Comparison of ENCODE assay signal across 8 cellular contexts in genomic region chr3:16264174-16264707, GRCh38. TPM values are rescaled to one million over a fixed set of nuclear protein-coding genes. Genes with fewer than 3 reads are reported as not detected.
DNase-seq lines count a peak whose midpoint lies in the region; ATAC-seq, FAIRE-seq and TF ChIP-seq lines count a peak whose summit lies in the region.

No MANE protein-coding gene starts in this region.

- H2BK120ac ChIP-seq in H1 (replicated peaks; ENCODE audit: low read depth, low read length), result no peak overlapping the region

- TF ChIP-seq CTCF in cardiac muscle cell (IDR thresholded peaks at IDR 0.05; ENCODE audit: low read depth, low read length) (no peak), H1 (IDR thresholded peaks at IDR 0.05; ENCODE audit: control extremely low read depth in 1 of 3, insufficient read depth in 1 of 3, low read depth in 1 of 3, low read length in 3 of 3) (no peak), osteocyte (IDR thresholded peaks at IDR 0.05) (no peak)

- ATAC-seq in Right ventricle myocardium inferior (no peak), GM19395 (IDR thresholded peaks at IDR 0.05; ENCODE audit: unreplicated experiment) (no peak)

- H3K27ac ChIP-seq in cardiac muscle cell (peak overlapping the region; percentile 55), H1 (ENCODE audit: low read depth, low read length) (peak overlapping the region; percentile 73)

- no peak overlapping the region for H2BK15ac ChIP-seq in H1 (ENCODE audit: low read length)

- DNase-seq in cardiac muscle cell (ENCODE audit: low read depth in 1 of 2, low spot score in 1 of 2), result peak in 1 of 2 donors; percentile 14
- DNase-seq in Right ventricle myocardium inferior (ENCODE audit: missing footprints), result no peak
- no peak for DNase-seq in NT2/D1 (ENCODE audit: low read depth, low spot score)
- DNase-seq in H1 (ENCODE audit: low read depth in 1 of 2, low spot score in 2 of 2), result no peak
- DNase-seq in osteocyte (ENCODE audit: extremely low spot score, unreplicated experiment), result no peak
- DNase-seq in SKM-1 treated with dmso at 0.1 percent for 144 hours (lab: John Stamatoyannopoulos, UW; ENCODE audit: unreplicated experiment), result no peak
- no peak for DNase-seq in NCI-H1092 (lab: John Stamatoyannopoulos, UW)

- H3K27me3 ChIP-seq in cardiac muscle cell, result no peaks in the 10 kb centered on the region
- H3K27me3 ChIP-seq in NT2/D1 (ENCODE audit: insufficient read depth, insufficient read length), result no peaks in the 10 kb centered on the region
- no peaks in the 10 kb centered on the region for H3K27me3 ChIP-seq in H1 (replicated peaks in 1 of 4; ENCODE audit: control insufficient read depth in 3 of 4, extremely low read depth in 1 of 4, insufficient read depth in 3 of 4, low read length in 3 of 4)

- peaks cover 24% of the 10 kb centered on the region for H3K4me1 Mint-ChIP-seq in osteocyte (ENCODE audit: unreplicated experiment)

- peak overlapping the region; percentile 98 for H3K4me3 Mint-ChIP-seq in osteocyte (ENCODE audit: unreplicated experiment)

- peak overlapping the region; percentile 89 for H2AFZ ChIP-seq in H1 (ENCODE audit: low read length)

- WGBS in H1 (ENCODE audit: extremely low coverage in 1 of 2, insufficient coverage in 1 of 2, insufficient read length in 1 of 2, insufficient replicate concordance in 2 of 2, low coverage in 1 of 2, low lambda C conversion rate in 2 of 2, missing lambda C conversion rate in 1 of 2), 2 experiments, result 7% methylated on average over 21 of the region's 21 CpGs; no CpG with 5 or more reads in 1 of the 2 experiments

- CTCF ChIA-PET in H1 (lab: Charles Lee; ENCODE audit: partially characterized antibody), result interaction anchor here (0.6 to 1.5 kb wide), 5 partner anchors 8 to 53 kb away, joined by 3 to 7 read pairs (median 4); no protein-coding TSS in a partner anchor

- POLR2A ChIA-PET in H1 (lab: Charles Lee; ENCODE audit: partially characterized antibody), result interaction anchor here (0.9 to 2.4 kb wide), 7 partner anchors 8 to 286 kb away, joined by 3 to 10 read pairs (median 3); no protein-coding TSS in a partner anchor

- H4K8ac ChIP-seq in H1 (ENCODE audit: extremely low read depth, insufficient read depth, low read length), result peak overlapping the region; percentile 91; the same call in 1 of the 2 replicates

- H4K91ac ChIP-seq in H1 (replicated peaks; ENCODE audit: insufficient read length, low read length), result no peak overlapping the region

- peak overlapping the region; percentile 90 for H3K9ac ChIP-seq in NT2/D1 (ENCODE audit: insufficient read length, low read depth)
- peak overlapping the region in 3 of 4 experiments; percentile 81 to 97 (median 95); a peak in 6 of 7 replicates for H3K9ac ChIP-seq in H1 (replicated peaks in 1 of 4; ENCODE audit: extremely low read depth in 1 of 4, low read depth in 3 of 4, low read length in 3 of 4)

- H3K4me3 ChIP-seq in cardiac muscle cell (peak overlapping the region; percentile 62), NT2/D1 (ENCODE audit: insufficient read length, low read depth) (peak overlapping the region; percentile 97), H1 (ENCODE audit: extremely low read depth in 1 of 4, insufficient read depth in 2 of 4, low read depth in 3 of 4, low read length in 4 of 4) (peak overlapping the region; percentile 87 to 99 (median 96))

- H3K27me3 Mint-ChIP-seq in osteocyte (ENCODE audit: unreplicated experiment), result no peaks in the 10 kb centered on the region

- H3K79me2 ChIP-seq in H1 (ENCODE audit: control insufficient read depth in 1 of 2, insufficient read depth in 2 of 2, low read length in 2 of 2), result peaks cover 16 to 76% of the 10 kb centered on the region in 2 experiments

- no peaks in the 10 kb centered on the region for H3K9me3 Mint-ChIP-seq in osteocyte (ENCODE audit: unreplicated experiment)

- H3K36me3 ChIP-seq in cardiac muscle cell, result peaks cover 14% of the 10 kb centered on the region
- H3K36me3 ChIP-seq in NT2/D1 (ENCODE audit: insufficient read depth, insufficient read length, low read length), result peaks cover 44% of the 10 kb centered on the region
- H3K36me3 ChIP-seq in H1 (ENCODE audit: control insufficient read depth in 2 of 4, insufficient read depth in 4 of 4, low read length in 3 of 4), result peaks cover 0 to 11% (median 3%) of the 10 kb centered on the region in 4 experiments; a peak in 5 of 8 replicates

- no peak for FAIRE-seq in H1 (lab: Jason Lieb, UNC)

- H3K36me3 Mint-ChIP-seq in osteocyte (ENCODE audit: unreplicated experiment), result peaks cover 6% of the 10 kb centered on the region

- H3K4me1 ChIP-seq in cardiac muscle cell (ENCODE audit: low read depth) (peaks cover 20% of the 10 kb centered on the region), NT2/D1 (ENCODE audit: insufficient read depth, insufficient read length) (no peaks in the 10 kb centered on the region), H1 (replicated peaks in 1 of 4; ENCODE audit: control insufficient read depth in 3 of 4, insufficient read depth in 4 of 4, low read length in 3 of 4) (peaks cover 0 to 8% (median 1%) of the 10 kb centered on the region in 4 experiments; a peak in 4 of 7 replicates)

- H2AK5ac ChIP-seq in H1 (ENCODE audit: low read depth, low read length), result no peak overlapping the region

- peaks cover 3 to 4% of the 10 kb centered on the region in 2 experiments for H4K20me1 ChIP-seq in H1 (replicated peaks in 1 of 2; ENCODE audit: control insufficient read depth in 1 of 2, insufficient read depth in 2 of 2, low read length in 2 of 2)

- H3K56ac ChIP-seq in H1 (replicated peaks; ENCODE audit: insufficient read length, low read depth, low read length), result no peak overlapping the region

- peak overlapping the region; percentile 39; the same call in 1 of the 2 replicates for H2BK12ac ChIP-seq in H1 (ENCODE audit: low read depth, low read length)

- peak overlapping the region; percentile 98 for H3K27ac Mint-ChIP-seq in osteocyte (ENCODE audit: unreplicated experiment)

- H3K18ac ChIP-seq in H1 (ENCODE audit: extremely low read depth, low read length), result no peak overlapping the region

- H3K79me1 ChIP-seq in H1 (ENCODE audit: low read depth, low read length), result peaks cover 11% of the 10 kb centered on the region

- no peak for TF ChIP-seq RAD21 in H1 (IDR thresholded peaks at IDR 0.05 in 1 of 2, conservative IDR thresholded peaks at IDR 0.05 in 1 of 2; ENCODE audit: low read depth in 2 of 2, low read length in 2 of 2)

- H2BK20ac ChIP-seq in H1 (ENCODE audit: low read length), result no peak overlapping the region

- H3K23ac ChIP-seq in H1 (ENCODE audit: insufficient read length), result no peak overlapping the region

- no peak overlapping the region for H3K4ac ChIP-seq in H1 (replicated peaks; ENCODE audit: insufficient read length, low read depth, low read length)

- intact Hi-C loops in Right ventricle myocardium inferior (cut with DNase I), result no loop called here

- H3K9me3 ChIP-seq in cardiac muscle cell (ENCODE audit: low read depth), result no peaks in the 10 kb centered on the region
- no peaks in the 10 kb centered on the region for H3K9me3 ChIP-seq in NT2/D1 (ENCODE audit: insufficient read depth, low read length)
- H3K9me3 ChIP-seq in H1 (ENCODE audit: insufficient read depth in 2 of 2, low read depth in 1 of 2, low read length in 1 of 2), result no peaks in the 10 kb centered on the region

- H3K14ac ChIP-seq in H1 (ENCODE audit: insufficient read length), result no peak overlapping the region

- H3K23me2 ChIP-seq in H1 (ENCODE audit: low read depth, low read length), result peaks cover 6% of the 10 kb centered on the region

- peak overlapping the region; percentile 93 to 99 for H3K4me2 ChIP-seq in H1 (ENCODE audit: insufficient read depth in 1 of 2, low read depth in 2 of 2, low read length in 2 of 2)

- no peak for TF ChIP-seq POLR2A in H1 (IDR thresholded peaks at IDR 0.05; ENCODE audit: control extremely low read depth in 1 of 2, low read depth in 2 of 2, low read length in 2 of 2)

- H2BK5ac ChIP-seq in H1 (ENCODE audit: low read depth, low read length), result peak overlapping the region; percentile 72; the same call in 1 of the 2 replicates

- no peak overlapping the region for H4K5ac ChIP-seq in H1 (ENCODE audit: insufficient read length, low read depth, low read length)

- TF ChIP-seq EP300 in H1 (IDR thresholded peaks at IDR 0.05; ENCODE audit: borderline replicate concordance in 1 of 2, low read depth in 2 of 2, low read length in 2 of 2), result no peak

TF ChIP-seq in H1, 55 proteins besides CTCF, POLR2A, EP300 and RAD21:
- TF ChIP-seq PHF8 (conservative IDR thresholded peaks at IDR 0.05; ENCODE audit: low read depth, low read length) (0 out of 2 replicates have a peak, but pooled peaks have one; percentile 6), POLR2AphosphoS5 (IDR thresholded peaks at IDR 0.05; ENCODE audit: low read depth, low read length) (no peak), SAP30 (IDR thresholded peaks at IDR 0.05; ENCODE audit: insufficient read depth, insufficient replicate concordance, low read length) (peak; percentile 83)

RNA-seq across cellular contexts. Expression of gene DPH3, which starts 0.5 kb away (rescaled TPM):
- total RNA-seq in cardiac muscle cell, result 7.9 and 13.4 TPM in 2 replicates
- polyA plus RNA-seq in cardiac muscle cell, result 28.2 and 30.0 TPM in 2 replicates
- total RNA-seq in Right ventricle myocardium inferior, result 20.5 TPM
- 33.0 and 40.1 TPM in 2 replicates for total RNA-seq in H1 (2021; fragmentation: NEBNext Ultra II Directional; extraction: Animal tissue kit (Norgen Biotek cat#: 25700))
- polyA plus RNA-seq in H1 (2011; rRNA removed), result 5.8 and 9.8 TPM in 2 replicates
- 9.7 TPM for polyA plus RNA-seq in H1 (2011; cell fraction: cytosol; rRNA removed)
- 4.7 TPM for polyA plus RNA-seq in H1 (2011; cell fraction: nucleus; rRNA removed)
- 14.1 to 27.3 TPM (median 15.1 TPM) in 4 replicates for polyA plus RNA-seq in H1 (2012, experiment 1 of 2)
- 11.6 TPM for polyA plus RNA-seq in H1 (2012, experiment 2 of 2)
- 15.9 TPM for polyA plus RNA-seq in H1 (2013, experiment 1 of 2)
- polyA plus RNA-seq in H1 (2013, experiment 2 of 2), result 16.5 TPM
- 9.4 and 14.0 TPM in 2 replicates for polyA minus RNA-seq in H1 (2011; rRNA and poly(A)+ RNA removed)
- 8.0 TPM for polyA minus RNA-seq in H1 (2011; cell fraction: cytosol; rRNA and poly(A)+ RNA removed)
- polyA minus RNA-seq in H1 (2011; cell fraction: nucleus; rRNA and poly(A)+ RNA removed), result 9.2 TPM
- 16.7 and 21.4 TPM in 2 replicates for total RNA-seq in osteocyte

RNA-seq across cellular contexts. Expression of gene OXNAD1, which starts 0.8 kb away (rescaled TPM):
- total RNA-seq in cardiac muscle cell, result 21.5 and 33.7 TPM in 2 replicates
- 33.6 and 38.2 TPM in 2 replicates for polyA plus RNA-seq in cardiac muscle cell
- 17.2 TPM for total RNA-seq in Right ventricle myocardium inferior
- 24.8 and 25.2 TPM in 2 replicates for total RNA-seq in H1 (2021; fragmentation: NEBNext Ultra II Directional; extraction: Animal tissue kit (Norgen Biotek cat#: 25700))
- 14.6 and 14.9 TPM in 2 replicates for polyA plus RNA-seq in H1 (2011; rRNA removed)
- 19.9 TPM for polyA plus RNA-seq in H1 (2011; cell fraction: cytosol; rRNA removed)
- polyA plus RNA-seq in H1 (2011; cell fraction: nucleus; rRNA removed), result 17.0 TPM
- 16.0 to 21.4 TPM (median 18.1 TPM) in 4 replicates for polyA plus RNA-seq in H1 (2012, experiment 1 of 2)
- 3.8 TPM for polyA plus RNA-seq in H1 (2012, experiment 2 of 2)
- polyA plus RNA-seq in H1 (2013, experiment 1 of 2), result 12.7 TPM
- 13.0 TPM for polyA plus RNA-seq in H1 (2013, experiment 2 of 2)
- 38.5 and 46.6 TPM in 2 replicates for polyA minus RNA-seq in H1 (2011; rRNA and poly(A)+ RNA removed)
- polyA minus RNA-seq in H1 (2011; cell fraction: cytosol; rRNA and poly(A)+ RNA removed), result 13.4 TPM
- 87.5 TPM for polyA minus RNA-seq in H1 (2011; cell fraction: nucleus; rRNA and poly(A)+ RNA removed)
- total RNA-seq in osteocyte, result 10.4 and 10.8 TPM in 2 replicates
